Comparison of ENCODE assay signal across 28 cellular contexts in genomic region chr12:117452071-117452470, GRCh38.
"Had no signal": no experiment of that assay in that cellular context is flagged by ENCODE, and none has a peak within 500 bp of the region (broad histone marks: within the 10 kb centered on the region; RNA-seq: fewer than 3 reads in every experiment).

No MANE protein-coding gene starts in this region.

- FAIRE-seq: islet of Langerhans, kidney, urothelium cell line had no signal

- H3K4me3 Mint-ChIP-seq: immature natural killer cell; mesothelial cell of epicardium; natural killer cell; nephron progenitor cell; stimulated activated naive B cell treated with anti-CD40 and anti-IgM and Interleukin-4, amounts not matched to agents 10 μg/mL and 1 μg/mL and 100 μg/mL, for 72 hours had no signal

- H3K27me3 ChIP-seq: ovary, right atrium auricular region, testis, thyroid gland, transverse colon, upper lobe of left lung had no signal

- H3K9me3 ChIP-seq: left ventricle myocardium inferior, ovary, right atrium auricular region, testis, thyroid gland, transverse colon, upper lobe of left lung had no signal

- H3K4me3 ChIP-seq: left ventricle myocardium inferior, lung, ovary, right atrium auricular region, skin epidermis, stomach, testis, thyroid gland, transverse colon, upper lobe of left lung had no signal

- H3K27ac ChIP-seq: left ventricle myocardium inferior, ovary, right atrium auricular region, skin epidermis, stomach, testis, thyroid gland, transverse colon, upper lobe of left lung had no signal

- H3K27ac Mint-ChIP-seq: immature natural killer cell; mesothelial cell of epicardium; naive B cell; natural killer cell; nephron progenitor cell; progenitor cell of endocrine pancreas; stimulated activated naive B cell treated with anti-CD40 and anti-IgM and Interleukin-4, amounts not matched to agents 10 μg/mL and 1 μg/mL and 100 μg/mL, for 72 hours had no signal

- H3K36me3 ChIP-seq: left ventricle myocardium inferior, ovary, right atrium auricular region, stomach, thyroid gland, transverse colon, upper lobe of left lung had no signal

- DNase-seq: hypothalamus; immature natural killer cell; kidney; left ventricle myocardium inferior; mesendoderm; naive B cell; natural killer cell; nephron progenitor cell; ovary; stimulated activated CD4-positive, alpha-beta T cell treated with anti-CD3 and anti-CD28 coated beads, Interleukin-12 subunit alpha, Interleukin-12 subunit beta, amount 100 ng/mL, for 4 hours; stimulated activated CD4-positive, alpha-beta T cell treated with anti-CD3 and anti-CD28 coated beads, Interleukin-15, amount 100 ng/mL, for 24 hours; stimulated activated CD4-positive, alpha-beta T cell treated with anti-CD3 and anti-CD28 coated beads, Interleukin-2, amount 100 ng/mL, for 24 hours; stimulated activated CD4-positive, alpha-beta T cell treated with anti-CD3 and anti-CD28 coated beads, Interleukin-4, amount 100 ng/mL, for 1 hour; stimulated activated naive B cell treated with anti-CD40 and anti-IgM and Interleukin-4, amounts not matched to agents 10 μg/mL and 1 μg/mL and 100 μg/mL, for 72 hours; stimulated activated naive CD8-positive, alpha-beta T cell treated with anti-CD3 and anti-CD28 coated beads, Interleukin-15, Interleukin-2, amounts not matched to agents 100 U/mL and 50 U/mL, for 24 hours; stomach; testis; transverse colon; upper lobe of left lung had no signal

- H3K4me1 ChIP-seq: left ventricle myocardium inferior, right atrium auricular region, stomach, testis, transverse colon, upper lobe of left lung had no signal

- H3K9me3 Mint-ChIP-seq: mesothelial cell of epicardium had no signal

- H3K36me3 Mint-ChIP-seq: immature natural killer cell; mesothelial cell of epicardium; naive B cell; natural killer cell; stimulated activated naive B cell treated with anti-CD40 and anti-IgM and Interleukin-4, amounts not matched to agents 10 μg/mL and 1 μg/mL and 100 μg/mL, for 72 hours had no signal

- ATAC-seq: natural killer cell; sciatic nerve; stimulated activated naive B cell treated with anti-CD40 and anti-IgM and Interleukin-4, amounts not matched to agents 10 μg/mL and 1 μg/mL and 100 μg/mL, for 72 hours; stimulated activated naive CD8-positive, alpha-beta T cell treated with anti-CD3 and anti-CD28 coated beads, Interleukin-15, Interleukin-2, amounts not matched to agents 100 U/mL and 50 U/mL, for 24 hours had no signal

- H3K4me1 Mint-ChIP-seq: immature natural killer cell; mesothelial cell of epicardium; naive B cell; natural killer cell; stimulated activated naive B cell treated with anti-CD40 and anti-IgM and Interleukin-4, amounts not matched to agents 10 μg/mL and 1 μg/mL and 100 μg/mL, for 72 hours had no signal
